ENCODE assay signal across 22 cellular contexts in the genomic region with DNA sequence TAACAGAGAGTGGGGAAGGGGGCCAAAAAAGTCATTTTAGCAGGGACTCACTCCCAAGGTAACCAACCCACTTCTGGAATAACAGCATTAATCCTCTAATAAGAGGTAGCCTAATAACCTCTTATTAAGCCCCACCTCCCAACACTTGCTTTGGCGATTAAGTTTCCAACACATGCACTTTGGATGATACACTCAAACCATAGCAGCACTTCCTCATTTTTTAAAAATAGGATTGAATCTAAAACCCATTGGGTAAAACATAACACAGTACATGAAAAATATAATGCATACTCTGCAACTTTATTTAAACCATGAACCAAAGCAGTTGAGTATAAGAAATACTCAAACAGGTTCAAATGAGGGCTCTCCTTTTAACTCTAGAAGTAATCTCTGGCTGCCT.
"Had no signal": no experiment of that assay in that cellular context is flagged by ENCODE, and none has a peak within 500 bp of the region (broad histone marks: within the 10 kb centered on the region; RNA-seq: fewer than 3 reads in every experiment).

No MANE protein-coding gene starts in this region.

- H3K36me3 ChIP-seq: left lung, thyroid gland, uterus had no signal

- H3K9me3 ChIP-seq: left lung, thyroid gland, uterus had no signal

- H3K4me3 ChIP-seq: coronary artery, left lung, thyroid gland, uterus had no signal

- H3K27ac ChIP-seq: left lung, thyroid gland, uterus had no signal

- DNase-seq: activated B cell treated with CpG ODN at 0.5 μM for 24 hours; activated CD4-positive, alpha-beta T cell treated with anti-CD3 and anti-CD28 coated beads, Interleukin-2, amount 10 ng/mL, durations not matched to agents 24 days and 14 days; activated CD8-positive, alpha-beta T cell treated with anti-CD3 and anti-CD28 coated beads, Interleukin-2, amount 10 ng/mL, durations not matched to agents 7 days and 5 days; activated effector memory CD4-positive, alpha-beta T cell treated with Interleukin-2 at 50 U/mL for 16 hours; activated naive CD4-positive, alpha-beta T cell treated with anti-CD3 and anti-CD28 coated beads, Interleukin-2, amount 50 U/mL, for 16 hours; activated T-cell treated with anti-CD3 and anti-CD28 coated beads, Interleukin-2, amount 50 U/mL, for 4 hours; aorta; head of caudate nucleus; left lung; mammary epithelial cell; retina; stimulated activated CD4-positive, alpha-beta T cell treated with anti-CD3 and anti-CD28 coated beads, Interleukin-12 subunit alpha, Interleukin-12 subunit beta, amount 100 ng/mL, for 4 hours; stimulated activated CD4-positive, alpha-beta T cell treated with anti-CD3 and anti-CD28 coated beads, Interleukin-1b, Interleukin-23, amount 100 ng/mL, for 48 hours; stimulated activated CD8-positive, alpha-beta memory T cell treated with anti-CD3 and anti-CD28 coated beads, Interleukin-4, amount 100 ng/mL, for 48 hours; stimulated activated naive CD4-positive, alpha-beta T cell; T-helper 2 cell; thyroid gland; uterus had no signal

- ATAC-seq: activated CD8-positive, alpha-beta T cell treated with anti-CD3 and anti-CD28 coated beads, Interleukin-2, amount 10 ng/mL, durations not matched to agents 7 days and 5 days; activated T-cell treated with anti-CD3 and anti-CD28 coated beads, Interleukin-2, amount 50 U/mL, for 4 hours; left lung had no signal

- H3K4me1 ChIP-seq: left lung, thyroid gland, uterus had no signal

- H3K27me3 ChIP-seq: left lung, thyroid gland had no signal

- FAIRE-seq: endometrium, frontal cortex had no signal

- H3K4me1 Mint-ChIP-seq: activated B cell treated with CpG ODN at 0.5 μM for 24 hours; activated CD4-positive, alpha-beta T cell treated with anti-CD3 and anti-CD28 coated beads, Interleukin-2, amount 10 ng/mL, durations not matched to agents 24 days and 14 days; central memory CD8-positive, alpha-beta T cell had no signal

- H3K4me3 Mint-ChIP-seq: activated B cell treated with CpG ODN at 0.5 μM for 24 hours; activated CD4-positive, alpha-beta T cell treated with anti-CD3 and anti-CD28 coated beads, Interleukin-2, amount 10 ng/mL, durations not matched to agents 24 days and 14 days; activated CD8-positive, alpha-beta T cell treated with anti-CD3 and anti-CD28 coated beads, Interleukin-2, amount 10 ng/mL, durations not matched to agents 7 days and 5 days; activated T-cell treated with anti-CD3 and anti-CD28 coated beads, Interleukin-2, amount 50 U/mL, for 4 hours; central memory CD8-positive, alpha-beta T cell had no signal

- H3K9me3 Mint-ChIP-seq: activated B cell treated with CpG ODN at 0.5 μM for 24 hours; activated CD4-positive, alpha-beta T cell treated with anti-CD3 and anti-CD28 coated beads, Interleukin-2, amount 10 ng/mL, durations not matched to agents 24 days and 14 days; activated T-cell treated with anti-CD3 and anti-CD28 coated beads, Interleukin-2, amount 50 U/mL, for 4 hours; central memory CD8-positive, alpha-beta T cell had no signal

- H3K27me3 Mint-ChIP-seq: activated B cell treated with CpG ODN at 0.5 μM for 24 hours had no signal

- H3K27ac Mint-ChIP-seq: activated B cell treated with CpG ODN at 0.5 μM for 24 hours; activated CD4-positive, alpha-beta T cell treated with anti-CD3 and anti-CD28 coated beads, Interleukin-2, amount 10 ng/mL, durations not matched to agents 24 days and 14 days; activated CD8-positive, alpha-beta T cell treated with anti-CD3 and anti-CD28 coated beads, Interleukin-2, amount 10 ng/mL, durations not matched to agents 7 days and 5 days had no signal
